ENCODE assay signal across 17 cellular contexts in the genomic region with DNA sequence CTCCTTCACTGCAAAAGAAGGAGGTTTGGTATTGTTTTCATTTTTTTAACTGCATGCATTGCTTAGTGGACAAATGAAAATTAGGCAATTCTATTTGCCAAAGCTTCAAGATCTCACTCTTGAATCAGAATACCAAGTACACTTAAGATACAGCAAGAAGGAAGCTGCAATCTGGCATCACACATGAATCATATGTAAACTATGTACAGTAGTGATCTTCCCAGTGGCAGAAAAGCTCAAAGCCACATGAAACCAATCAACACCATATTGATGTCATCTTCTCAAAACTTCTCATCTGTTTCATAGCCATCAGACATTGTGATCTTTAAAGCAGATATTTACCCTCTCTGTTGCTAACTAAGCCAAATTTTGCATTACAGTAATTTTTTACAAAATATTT.
DNase-seq lines count a peak whose midpoint lies in the region; ATAC-seq and TF ChIP-seq lines count a peak whose summit lies in the region.
"Had no signal": no experiment of that assay in that cellular context is flagged by ENCODE, and none has a peak within 500 bp of the region (broad histone marks: within the 10 kb centered on the region; RNA-seq: fewer than 3 reads in every experiment).

No MANE protein-coding gene starts in this region.

- POLR2A ChIA-PET in GM10248 (lab: Yijun Ruan, JAX), result no interaction called here

- H3K4me3 ChIP-seq in brain microvascular endothelial cell (ENCODE audit: low read depth, low read length), result no peak overlapping the region
- H3K4me3 ChIP-seq: heart left ventricle, mucosa of descending colon, pancreas had no signal

- CTCF ChIA-PET in GM10248 (lab: Yijun Ruan, JAX), result interaction anchor here (0.7 kb wide), 1 partner anchor 14 kb away, joined by 3 read pairs; no protein-coding TSS in a partner anchor

- no peak for TF ChIP-seq CTCF in brain microvascular endothelial cell (IDR thresholded peaks at IDR 0.05; ENCODE audit: low read depth, low read length, missing control alignments)
- no peak for TF ChIP-seq CTCF in foreskin keratinocyte (conservative IDR thresholded peaks at IDR 0.05)
- no peak for TF ChIP-seq CTCF in GM10248 (IDR thresholded peaks at IDR 0.05; ENCODE audit: control extremely low read depth, extremely low read depth, low read depth, missing control alignments)

- no peaks in the 10 kb centered on the region for H3K36me3 ChIP-seq in brain microvascular endothelial cell (replicated peaks)
- H3K36me3 ChIP-seq: heart left ventricle, pancreas had no signal

- ATAC-seq in foreskin keratinocyte, result peak; percentile 55
- ATAC-seq: heart left ventricle, mucosa of descending colon, pancreas, Right ventricle myocardium inferior, T-helper 17 cell had no signal

- no peaks in the 10 kb centered on the region for H3K27me3 ChIP-seq in brain microvascular endothelial cell (replicated peaks)
- no peaks in the 10 kb centered on the region for H3K27me3 ChIP-seq in foreskin keratinocyte
- H3K27me3 ChIP-seq: heart left ventricle, pancreas had no signal

- DNase-seq in AG08396 (ENCODE audit: low spot score), result peak; percentile 7
- DNase-seq in HS-5 (ENCODE audit: low read depth), result peak; percentile 84
- peak; percentile 65 for DNase-seq in brain microvascular endothelial cell
- DNase-seq in foreskin keratinocyte, result peak in 1 of 2 donors; percentile 57
- DNase-seq in NCI-H345 treated with DMSO at 0.1 percent for 48 hours (lab: John Stamatoyannopoulos, UW; ENCODE audit: unreplicated experiment), result no peak
- no peak for DNase-seq in NCI-H69 (lab: John Stamatoyannopoulos, UW)
- no peak for DNase-seq in GM10248 (ENCODE audit: extremely low spot score)
- no peak for DNase-seq in retina
- DNase-seq: activated naive CD4-positive, alpha-beta T cell treated with anti-CD3 and anti-CD28 coated beads, Interleukin-2, amount 50 U/mL, for 16 hours; heart left ventricle; KBM-7; mucosa of descending colon; NCI-H1105; pancreas; stimulated activated naive CD4-positive, alpha-beta T cell treated with Interleukin-2 at 50 U/mL for 16 hours; T-helper 17 cell had no signal

- in situ Hi-C loops in brain microvascular endothelial cell (cut with HindIII; ENCODE audit: low pct_ligation_motif_present, low sequenced_read_pairs), result no loop called here

- no peaks in the 10 kb centered on the region for H3K4me1 ChIP-seq in foreskin keratinocyte
- H3K4me1 ChIP-seq: heart left ventricle, pancreas had no signal

- H3K27ac ChIP-seq in brain microvascular endothelial cell, result peak overlapping the region; percentile 1
- H3K27ac ChIP-seq in foreskin keratinocyte, result no peak overlapping the region
- H3K27ac ChIP-seq: heart left ventricle, pancreas had no signal

Comparison
In these comparisons a context has a peak if more than half of its experiments do, and no peak if none do; other contexts are left out.
1. DNase-seq: peak in AG08396 (single experiment), HS-5 (single experiment) and brain microvascular endothelial cell (single experiment); none in NCI-H345 treated with DMSO at 0.1 percent for 48 hours (single experiment), NCI-H69 (single experiment), GM10248 (single experiment) and retina (single experiment).